ENCODE assay signal across 8 cellular contexts in genomic region chr11:64165482-64165841, GRCh38. TPM values are rescaled to one million over a fixed set of nuclear protein-coding genes. Genes with fewer than 3 reads are reported as not detected.
DNase-seq lines count a peak whose midpoint lies in the region; ATAC-seq and TF ChIP-seq lines count a peak whose summit lies in the region.

No MANE protein-coding gene starts in this region.

- no peaks in the 10 kb centered on the region for H3K9me3 Mint-ChIP-seq in HFFc6
- H3K9me3 Mint-ChIP-seq in activated T-cell treated with anti-CD3 and anti-CD28 coated beads, Interleukin-2, amount 50 U/mL, for 4 hours, result no peaks in the 10 kb centered on the region

- intact Hi-C loops in heart left ventricle (cut with DNase I), result no loop called here

- no peaks in the 10 kb centered on the region for H3K27me3 ChIP-seq in heart left ventricle

- H3K27ac ChIP-seq in heart left ventricle, result peak overlapping the region; percentile 65 to 92 (median 86)

- DNase-seq in COLO668 (lab: John Stamatoyannopoulos, UW; ENCODE audit: unreplicated experiment), result peak; percentile 54
- DNase-seq in HFFc6, result no peak
- peak; percentile 21 for DNase-seq in activated T-cell treated with anti-CD3 and anti-CD28 coated beads, Interleukin-2, amount 50 U/mL, for 4 hours
- DNase-seq in heart left ventricle, result peak in 2 of 5 donors; percentile 33 to 40
- DNase-seq in skeletal muscle cell (ENCODE audit: low read depth), result no peak
- DNase-seq in SK-N-DZ (ENCODE audit: low spot score), result no peak
- no peak for DNase-seq in activated effector memory CD4-positive, alpha-beta T cell treated with anti-CD3 and anti-CD28 coated beads, Interleukin-2, amount 50 U/mL, for 16 hours

- no peak overlapping the region for H3K27ac Mint-ChIP-seq in HFFc6

- no peaks in the 10 kb centered on the region; the same call in none of the 2 replicates for H3K27me3 Mint-ChIP-seq in HFFc6 (ENCODE audit: insufficient read depth)
- H3K27me3 Mint-ChIP-seq in activated T-cell treated with anti-CD3 and anti-CD28 coated beads, Interleukin-2, amount 50 U/mL, for 4 hours (ENCODE audit: low read depth), result no peaks in the 10 kb centered on the region

- H3K4me3 Mint-ChIP-seq in HFFc6, result peak overlapping the region; percentile 92
- peak overlapping the region; percentile 80 for H3K4me3 Mint-ChIP-seq in activated T-cell treated with anti-CD3 and anti-CD28 coated beads, Interleukin-2, amount 50 U/mL, for 4 hours

- TF ChIP-seq CTCF in HFFc6 (IDR thresholded peaks at IDR 0.05) (peak; percentile 45; the same call in 1 of the 2 replicates), heart left ventricle (IDR thresholded peaks at IDR 0.05) (peak in 2 of 12 donors; percentile 10 to 27)

- H3K4me3 ChIP-seq in heart left ventricle (peak overlapping the region; percentile 59 to 96 (median 79)), skeletal muscle cell (ENCODE audit: low read depth, low read length) (peak overlapping the region; percentile 69)

- no peak for TF ChIP-seq POLR2A in heart left ventricle (IDR thresholded peaks at IDR 0.05)

- peaks cover 12% of the 10 kb centered on the region for H3K4me1 Mint-ChIP-seq in HFFc6 (ENCODE audit: low read depth)
- peaks cover 12% of the 10 kb centered on the region for H3K4me1 Mint-ChIP-seq in activated T-cell treated with anti-CD3 and anti-CD28 coated beads, Interleukin-2, amount 50 U/mL, for 4 hours (ENCODE audit: low read depth)

- WGBS in heart left ventricle, 4 donors, result 0 to 2% (median 1%) methylated on average over 18 to 32 of the region's 32 CpGs

- H3K4me1 ChIP-seq in heart left ventricle, result peaks cover 0 to 29% (median 17%) of the 10 kb centered on the region in 12 donors

- ATAC-seq in activated T-cell treated with anti-CD3 and anti-CD28 coated beads, Interleukin-2, amount 50 U/mL, for 4 hours, result peak; percentile 20 to 31
- ATAC-seq in heart left ventricle (peak in 3 of 4 donors; percentile 6 to 28 (median 22)), GM19452 (IDR thresholded peaks at IDR 0.05; ENCODE audit: unreplicated experiment) (no peak)

- H3K36me3 Mint-ChIP-seq in HFFc6 (ENCODE audit: low read depth), result no peaks in the 10 kb centered on the region
- no peaks in the 10 kb centered on the region for H3K36me3 Mint-ChIP-seq in activated T-cell treated with anti-CD3 and anti-CD28 coated beads, Interleukin-2, amount 50 U/mL, for 4 hours (ENCODE audit: insufficient read depth)

- no peaks in the 10 kb centered on the region for H3K36me3 ChIP-seq in heart left ventricle

- H3K9me3 ChIP-seq in heart left ventricle, result no peaks in the 10 kb centered on the region

RNA-seq across cellular contexts. Expression of gene MACROD1, which starts 0.5 kb away (rescaled TPM):
- 10 to 100 TPM; 11.8 to 17.0 (median 13.1) TPM for total RNA-seq in HFFc6 (2021; fragmentation: NEBNext Ultra II Directional; extraction: Animal tissue kit (Norgen Biotek cat#: 25700))
- 10 to 100 TPM; 16.5 to 17.8 (median 17.1) TPM for total RNA-seq in activated T-cell treated with anti-CD3 and anti-CD28 coated beads, Interleukin-2, amount 50 U/mL, for 4 hours
- 100 to 1,000 TPM in 6 of 9 donors, 10 to 100 TPM in 3; 61.3 to 166 (median 116) TPM for total RNA-seq in heart left ventricle
- polyA plus RNA-seq in heart left ventricle, result 100 to 1,000 TPM in 1 of 2 donors, 10 to 100 TPM in 1; 48.9 to 287 TPM
- polyA plus RNA-seq in SK-N-DZ (2014; cell fraction: cytosol; rRNA removed), result 94.8 and 105 TPM in 2 replicates
- polyA plus RNA-seq in SK-N-DZ (2014; cell fraction: nucleus; rRNA removed), result 242 and 318 TPM in 2 replicates

RNA-seq across cellular contexts. Expression of gene STIP1, which starts 20.5 kb away (rescaled TPM):
- 100 to 1,000 TPM; 203 to 259 (median 210) TPM for total RNA-seq in HFFc6 (2021; fragmentation: NEBNext Ultra II Directional; extraction: Animal tissue kit (Norgen Biotek cat#: 25700))
- 100 to 1,000 TPM; 439 to 477 (median 457) TPM for total RNA-seq in activated T-cell treated with anti-CD3 and anti-CD28 coated beads, Interleukin-2, amount 50 U/mL, for 4 hours
- 100 to 1,000 TPM in 2 of 9 donors, 10 to 100 TPM in 7; 74.9 to 143 (median 88.8) TPM for total RNA-seq in heart left ventricle
- polyA plus RNA-seq in heart left ventricle, result 100 to 1,000 TPM in 1 of 2 donors, 10 to 100 TPM in 1; 68.8 to 175 TPM
- 397 and 406 TPM in 2 replicates for polyA plus RNA-seq in SK-N-DZ (2014; cell fraction: cytosol; rRNA removed)
- polyA plus RNA-seq in SK-N-DZ (2014; cell fraction: nucleus; rRNA removed), result 211 and 259 TPM in 2 replicates

RNA-seq across cellular contexts. Expression of gene FERMT3, which starts 41.1 kb away (rescaled TPM):
- 1 to 10 TPM; 1.2 to 2.8 (median 1.7) TPM for total RNA-seq in HFFc6 (2021; fragmentation: NEBNext Ultra II Directional; extraction: Animal tissue kit (Norgen Biotek cat#: 25700))
- total RNA-seq in activated T-cell treated with anti-CD3 and anti-CD28 coated beads, Interleukin-2, amount 50 U/mL, for 4 hours, result 100 to 1,000 TPM; 368 to 444 (median 399) TPM
- 10 to 100 TPM in 2 of 9 donors, 1 to 10 TPM in 7; 3.4 to 71.5 (median 5.7) TPM for total RNA-seq in heart left ventricle
- polyA plus RNA-seq in heart left ventricle, result 1 to 10 TPM; 2.8 to 7.9 TPM
- polyA plus RNA-seq in SK-N-DZ (2014; cell fraction: cytosol; rRNA removed), result 0.28 and 0.53 TPM in 2 replicates
- polyA plus RNA-seq in SK-N-DZ (2014; cell fraction: nucleus; rRNA removed), result 2.9 and 7.2 TPM in 2 replicates

Comparison
In these comparisons a context has a peak if more than half of its experiments do, and no peak if none do; other contexts are left out.
1. DNase-seq: peak in COLO668 (single experiment) and activated T-cell treated with anti-CD3 and anti-CD28 coated beads, Interleukin-2, amount 50 U/mL, for 4 hours (single experiment); none in HFFc6 (single experiment), skeletal muscle cell (single experiment), SK-N-DZ (single experiment) and activated effector memory CD4-positive, alpha-beta T cell treated with anti-CD3 and anti-CD28 coated beads, Interleukin-2, amount 50 U/mL, for 16 hours (single experiment).
2. RNA of gene FERMT3, which starts 41.1 kb away (total RNA-seq): 368 to 444 TPM in activated T-cell treated with anti-CD3 and anti-CD28 coated beads, Interleukin-2, amount 50 U/mL, for 4 hours; 3.4 to 71.5 TPM in heart left ventricle and 1.2 to 2.8 TPM in HFFc6; every median in the first group is over 4 times any median in the second.